Comparison of ENCODE assay signal across 1 cellular context in genomic region chr7:120502132-120502531, GRCh38.
TF ChIP-seq lines count a peak whose summit lies in the region.

No MANE protein-coding gene starts in this region.

TF ChIP-seq in WTC11, 78 proteins besides CTCF, POLR2A, EP300 and RAD21 (continued from another document):
- no peak for TF ChIP-seq ZSCAN18 (CRISPR knock-in tag; IDR thresholded peaks at IDR 0.05)
